ENCODE assay signal across 8 cellular contexts in the genomic region with DNA sequence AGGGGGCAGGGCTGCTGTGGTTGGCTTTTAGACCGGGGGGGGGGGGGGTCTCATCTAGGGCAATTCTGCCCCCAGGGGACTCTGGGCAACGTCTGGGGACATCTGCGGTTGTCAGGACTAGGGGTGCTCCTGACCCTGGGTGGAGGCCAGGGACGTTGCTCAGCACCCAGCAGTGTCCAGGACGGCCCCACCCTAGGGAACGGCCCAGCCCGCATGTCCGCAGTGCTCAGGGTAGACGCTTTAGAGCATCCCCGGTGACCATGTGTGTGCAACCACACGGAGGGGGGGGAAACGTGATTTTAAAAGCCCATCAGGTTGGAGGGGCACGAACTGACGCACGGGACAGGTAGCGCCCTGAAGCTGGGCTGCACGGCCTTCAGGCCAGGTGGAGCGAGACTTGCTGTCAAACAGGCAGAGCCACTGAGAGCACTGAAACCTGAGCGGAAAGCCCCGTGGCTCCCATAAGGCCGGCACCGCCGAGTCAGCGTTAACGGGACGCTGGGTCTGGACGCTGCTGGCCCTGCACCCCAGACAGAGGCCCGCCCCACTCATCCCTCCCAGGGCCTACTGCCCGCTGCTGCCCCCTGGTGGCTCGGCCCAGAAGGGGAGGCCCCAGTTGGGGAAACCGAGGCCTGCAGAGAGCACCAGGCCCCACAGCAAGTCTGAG. TPM values are rescaled to one million over a fixed set of nuclear protein-coding genes. Genes with fewer than 3 reads are reported as not detected.
DNase-seq lines count a peak whose midpoint lies in the region; ATAC-seq and TF ChIP-seq lines count a peak whose summit lies in the region.

No MANE protein-coding gene starts in this region.

- intact Hi-C loops in OCI-LY7 (cut with micrococcal nuclease; ENCODE audit: unreplicated experiment), result loop anchor here (5.0 kb wide), 1 partner anchor 71 kb away; no protein-coding TSS in a partner anchor
- intact Hi-C loops in psoas muscle (cut with DNase I), result loop anchor here (2.0 to 10.0 kb wide), 3 partner anchors 41 to 313 kb away; no protein-coding TSS in a partner anchor

- H3K27ac ChIP-seq in OCI-LY7 (ENCODE audit: low read depth, low read length, poor library complexity, severe bottlenecking) (no peak overlapping the region), psoas muscle (no peak overlapping the region)

- ATAC-seq in psoas muscle, result peak; percentile 82 to 93 (median 87)
- no peak for ATAC-seq in HG02970 (IDR thresholded peaks at IDR 0.05; ENCODE audit: low FRiP score, unreplicated experiment)
- no peak for ATAC-seq in HG03469 (IDR thresholded peaks at IDR 0.05; ENCODE audit: unreplicated experiment)

- H3K27me3 ChIP-seq in psoas muscle (ENCODE audit: insufficient read depth in 3 of 3, low read length in 2 of 3), result no peaks in the 10 kb centered on the region
- no peaks in the 10 kb centered on the region for H3K27me3 ChIP-seq in MG63

- no peaks in the 10 kb centered on the region for H3K79me2 ChIP-seq in OCI-LY7 (ENCODE audit: insufficient read depth, low read depth, low read length)

- no TSS peak for BruUV-seq in OCI-LY7 (replicated peaks; lab: Mats Ljungman, UMichigan)

- POLR2A ChIA-PET in OCI-LY7 (lab: Charles Lee), result interaction anchor here (0.7 kb wide), 1 partner anchor 73 kb away, joined by 3 read pairs; no protein-coding TSS in a partner anchor

- TF ChIP-seq CTCF in GM12865 (IDR thresholded peaks at IDR 0.05; ENCODE audit: insufficient read depth, low read depth, low read length, missing control alignments), result peak; percentile 92
- peak; percentile 85 for TF ChIP-seq CTCF in OCI-LY7 (conservative IDR thresholded peaks at IDR 0.05; ENCODE audit: low read length)
- peak; percentile 88 for TF ChIP-seq CTCF in psoas muscle (IDR thresholded peaks at IDR 0.05)

- peak; percentile 85 for DNase-seq in GM12865 (ENCODE audit: low read depth)
- peak; percentile 37 for DNase-seq in OCI-LY7 (ENCODE audit: low spot score)
- DNase-seq in activated naive CD4-positive, alpha-beta T cell (lab: John Stamatoyannopoulos, UW), result peak in 3 of 4 experiments; percentile 31 to 52 (median 36)
- DNase-seq in globus pallidus (ENCODE audit: low spot score), result peak; percentile 45
- DNase-seq in psoas muscle, result peak; percentile 80 to 88
- DNase-seq in MG63, result no peak

- H3K4me2 ChIP-seq in OCI-LY7 (ENCODE audit: low read length), result no peak overlapping the region

- no peak overlapping the region for H2AFZ ChIP-seq in OCI-LY7 (ENCODE audit: low read length)

- H3K4me1 ChIP-seq in OCI-LY7 (ENCODE audit: insufficient read depth, low read length, poor library complexity, severe bottlenecking) (no peaks in the 10 kb centered on the region), psoas muscle (peaks cover 7% of the 10 kb centered on the region)

- H3K36me3 ChIP-seq in OCI-LY7 (ENCODE audit: insufficient read depth, low read length) (peaks cover 40% of the 10 kb centered on the region), psoas muscle (ENCODE audit: insufficient read depth in 1 of 2, low read depth in 1 of 2) (peaks cover 0 to 68% of the 10 kb centered on the region in 2 donors), MG63 (no peaks in the 10 kb centered on the region)

- H4K20me1 ChIP-seq in OCI-LY7 (ENCODE audit: insufficient read depth, low read length), result no peaks in the 10 kb centered on the region

- WGBS in psoas muscle, 3 donors, result 36 to 44% (median 39%) methylated on average over 29 to 31 of the region's 31 CpGs

- no peak overlapping the region for H3K4me3 ChIP-seq in GM12865 (ENCODE audit: low read depth, low read length)
- no peak overlapping the region for H3K4me3 ChIP-seq in OCI-LY7 (ENCODE audit: low read depth, low read length, poor library complexity, severe bottlenecking)
- H3K4me3 ChIP-seq in psoas muscle, result no peak overlapping the region
- no peak overlapping the region for H3K4me3 ChIP-seq in MG63

- CTCF ChIA-PET in OCI-LY7 (lab: Charles Lee; ENCODE audit: unreplicated experiment), result interaction anchor here (0.6 kb wide), 1 partner anchor 32 kb away, joined by 4 read pairs; no protein-coding TSS in a partner anchor

- no peaks in the 10 kb centered on the region for H3K9me2 ChIP-seq in OCI-LY7 (ENCODE audit: insufficient read depth, low read length)

- H3K9me3 ChIP-seq in OCI-LY7 (ENCODE audit: low read length), result no peaks in the 10 kb centered on the region
- H3K9me3 ChIP-seq in psoas muscle, result no peaks in the 10 kb centered on the region
- no peaks in the 10 kb centered on the region for H3K9me3 ChIP-seq in MG63

RNA-seq across cellular contexts. Expression of a gene that starts 8.3 kb away (rescaled TPM):
- total RNA-seq in OCI-LY7 (2014; rRNA removed; shearing (Covaris generic)), result 35.9 and 38.6 TPM in 2 replicates
- 33.0 and 34.2 TPM in 2 replicates for total RNA-seq in OCI-LY7 (2022)
- total RNA-seq in psoas muscle, result 10 to 100 TPM; 15.2 to 21.4 (median 18.2) TPM
- polyA plus RNA-seq in psoas muscle, result 10 to 100 TPM; 11.8 to 20.5 (median 15.8) TPM
- total RNA-seq in MG63 (2014; rRNA removed; shearing (Covaris generic); ENCODE audit: low replicate concordance), result 13.1 and 25.3 TPM in 2 replicates

RNA-seq across cellular contexts. Expression of a gene that starts 11.6 kb away (rescaled TPM):
- not detected in 2 replicates for total RNA-seq in OCI-LY7 (2014; rRNA removed; shearing (Covaris generic))
- total RNA-seq in OCI-LY7 (2022), result not detected in 2 replicates
- total RNA-seq in psoas muscle, result 1 to 10 TPM in 3 of 4 donors, under 1 TPM in 1; 0.89 to 3.0 (median 1.7) TPM
- polyA plus RNA-seq in psoas muscle, result 1 to 10 TPM in 2 of 3 donors, under 1 TPM in 1; 0.52 to 1.2 (median 1.1) TPM
- total RNA-seq in MG63 (2014; rRNA removed; shearing (Covaris generic); ENCODE audit: low replicate concordance), result 1.9 and 2.1 TPM in 2 replicates

RNA-seq across cellular contexts. Expression of a gene that starts 33.0 kb away (rescaled TPM):
- not detected in 2 replicates for total RNA-seq in OCI-LY7 (2014; rRNA removed; shearing (Covaris generic))
- not detected in 2 replicates for total RNA-seq in OCI-LY7 (2022)
- 1 to 10 TPM in 1 of 4 donors, under 1 TPM in 3; 0.30 to 1.1 (median 0.55) TPM for total RNA-seq in psoas muscle
- under 1 TPM; 0.32 to 0.45 (median 0.33) TPM for polyA plus RNA-seq in psoas muscle
- not detected in 2 replicates for total RNA-seq in MG63 (2014; rRNA removed; shearing (Covaris generic); ENCODE audit: low replicate concordance)

RNA-seq across cellular contexts. Expression of a gene that starts 45.5 kb away (rescaled TPM):
- total RNA-seq in OCI-LY7 (2014; rRNA removed; shearing (Covaris generic)), result 105 and 119 TPM in 2 replicates
- total RNA-seq in OCI-LY7 (2022) (91.0 and 108 TPM in 2 replicates), psoas muscle (10 to 100 TPM; 14.3 to 27.2 (median 24.5) TPM)
- 10 to 100 TPM; 21.4 to 25.2 (median 24.7) TPM for polyA plus RNA-seq in psoas muscle
- total RNA-seq in MG63 (2014; rRNA removed; shearing (Covaris generic); ENCODE audit: low replicate concordance), result 42.5 and 43.5 TPM in 2 replicates

Comparison
In these comparisons a context has a peak if more than half of its experiments do, and no peak if none do; other contexts are left out.
1. ATAC-seq: peak in psoas muscle (4 of 4); none in HG02970 (single experiment) and HG03469 (single experiment).
2. Peak in every context shown above with its lines, with median percentiles within 50 percentile points of each other: CTCF ChIP-seq.